Comparison of ENCODE assay signal across 13 cellular contexts in genomic region chr14:59278111-59278510, GRCh38.
DNase-seq lines count a peak whose midpoint lies in the region; ATAC-seq lines count a peak whose summit lies in the region.
"Had no signal": no experiment of that assay in that cellular context is flagged by ENCODE, and none has a peak within 500 bp of the region (broad histone marks: within the 10 kb centered on the region; RNA-seq: fewer than 3 reads in every experiment).

No MANE protein-coding gene starts in this region.

- H3K4me3 Mint-ChIP-seq in activated naive CD4-positive, alpha-beta T cell treated with anti-CD3 and anti-CD28 coated beads, Interleukin-2, amount 10 ng/mL, durations not matched to agents 7 days and 5 days, result no peak overlapping the region
- H3K4me3 Mint-ChIP-seq: IgD-negative memory B cell; stimulated activated memory B cell treated with anti-CD40 and anti-IgM and Interleukin-4, amounts not matched to agents 10 μg/mL and 1 μg/mL and 100 μg/mL, for 72 hours had no signal

- intact Hi-C loops in sciatic nerve (cut with DNase I), result no loop called here

- peak; percentile 97 for DNase-seq in HCEC 1CT
- peak; percentile 71 to 90 for DNase-seq in SW 1271 (lab: John Stamatoyannopoulos, UW)
- peak; percentile 93 for DNase-seq in fibroblast of peridontal ligament (ENCODE audit: extremely low read depth)
- DNase-seq in sciatic nerve (ENCODE audit: low spot score), result no peak
- DNase-seq in activated CD8-positive, alpha-beta memory T cell treated with anti-CD3 and anti-CD28 coated beads for 24 hours, result no peak
- no peak for DNase-seq in DMS 273 (lab: John Stamatoyannopoulos, UW; ENCODE audit: unreplicated experiment)
- no peak for DNase-seq in mesenteric fat pad (ENCODE audit: low spot score)
- DNase-seq in activated naive CD4-positive, alpha-beta T cell treated with anti-CD3 and anti-CD28 coated beads, Interleukin-2, amount 10 ng/mL, durations not matched to agents 7 days and 5 days, result no peak
- DNase-seq: activated CD4-positive, alpha-beta T cell treated with anti-CD3 and anti-CD28 coated beads, Interleukin-2, amount 50 U/mL, for 1 hour; amygdala; right lobe of liver had no signal

- no peaks in the 10 kb centered on the region for H3K27me3 Mint-ChIP-seq in activated naive CD4-positive, alpha-beta T cell treated with anti-CD3 and anti-CD28 coated beads, Interleukin-2, amount 10 ng/mL, durations not matched to agents 7 days and 5 days
- H3K27me3 Mint-ChIP-seq: IgD-negative memory B cell; stimulated activated memory B cell treated with anti-CD40 and anti-IgM and Interleukin-4, amounts not matched to agents 10 μg/mL and 1 μg/mL and 100 μg/mL, for 72 hours had no signal

- no peaks in the 10 kb centered on the region for H3K9me3 Mint-ChIP-seq in activated naive CD4-positive, alpha-beta T cell treated with anti-CD3 and anti-CD28 coated beads, Interleukin-2, amount 10 ng/mL, durations not matched to agents 7 days and 5 days
- H3K9me3 Mint-ChIP-seq: stimulated activated memory B cell treated with anti-CD40 and anti-IgM and Interleukin-4, amounts not matched to agents 10 μg/mL and 1 μg/mL and 100 μg/mL, for 72 hours had no signal

- CTCF ChIA-PET in activated naive CD4-positive, alpha-beta T cell treated with anti-CD3 and anti-CD28 coated beads, Interleukin-2, amount 10 ng/mL, durations not matched to agents 7 days and 5 days (lab: Charles Lee), result no interaction called here

- peaks cover 20% of the 10 kb centered on the region for H3K4me1 Mint-ChIP-seq in activated naive CD4-positive, alpha-beta T cell treated with anti-CD3 and anti-CD28 coated beads, Interleukin-2, amount 10 ng/mL, durations not matched to agents 7 days and 5 days

- ATAC-seq in sciatic nerve, result peak; percentile 43
- ATAC-seq: stimulated activated memory B cell treated with anti-CD40 and anti-IgM and Interleukin-4, amounts not matched to agents 10 μg/mL and 1 μg/mL and 100 μg/mL, for 72 hours had no signal

- no peak overlapping the region for H3K27ac Mint-ChIP-seq in activated naive CD4-positive, alpha-beta T cell treated with anti-CD3 and anti-CD28 coated beads, Interleukin-2, amount 10 ng/mL, durations not matched to agents 7 days and 5 days
- H3K27ac Mint-ChIP-seq: IgD-negative memory B cell; stimulated activated memory B cell treated with anti-CD40 and anti-IgM and Interleukin-4, amounts not matched to agents 10 μg/mL and 1 μg/mL and 100 μg/mL, for 72 hours had no signal

- H3K36me3 Mint-ChIP-seq in activated naive CD4-positive, alpha-beta T cell treated with anti-CD3 and anti-CD28 coated beads, Interleukin-2, amount 10 ng/mL, durations not matched to agents 7 days and 5 days, result peaks cover 7% of the 10 kb centered on the region

Comparison
In these comparisons a context has a peak if more than half of its experiments do, and no peak if none do; other contexts are left out.
1. DNase-seq: peak in HCEC 1CT (single experiment), SW 1271 (2 of 2) and fibroblast of peridontal ligament (single experiment); none in sciatic nerve (single experiment), activated CD8-positive, alpha-beta memory T cell treated with anti-CD3 and anti-CD28 coated beads for 24 hours (single experiment), DMS 273 (single experiment), mesenteric fat pad (single experiment) and activated naive CD4-positive, alpha-beta T cell treated with anti-CD3 and anti-CD28 coated beads, Interleukin-2, amount 10 ng/mL, durations not matched to agents 7 days and 5 days (single experiment).